ENCODE assay signal across 8 cellular contexts in genomic region chr19:29812080-29812880, GRCh38. TPM values are rescaled to one million over a fixed set of nuclear protein-coding genes. Genes with fewer than 3 reads are reported as not detected.
DNase-seq lines count a peak whose midpoint lies in the region; ATAC-seq and TF ChIP-seq lines count a peak whose summit lies in the region.

No MANE protein-coding gene starts in this region.

- H3K36me3 ChIP-seq in heart left ventricle (peaks cover 0 to 1% (median 0%) of the 10 kb centered on the region in 9 donors), skeletal muscle satellite cell (ENCODE audit: insufficient read depth, low read length) (no peaks in the 10 kb centered on the region)

- DNase-seq in Right ventricle myocardium inferior (ENCODE audit: missing footprints) (peak; percentile 73), Right ventricle myocardium superior (no peak), heart left ventricle (peak in 3 of 5 donors; percentile 26 to 45 (median 34)), iPS-NIHi7 (ENCODE audit: extremely low spot score) (no peak), NCI-H2196 treated with DMSO at 0.1 percent for 48 hours (lab: John Stamatoyannopoulos, UW; ENCODE audit: unreplicated experiment) (no peak)
- peak; percentile 28 for DNase-seq in activated CD8-positive, alpha-beta memory T cell treated with anti-CD3 and anti-CD28 coated beads, Interleukin-2, amount 50 U/mL, for 4 hours

- TF ChIP-seq CTCF in heart left ventricle (IDR thresholded peaks at IDR 0.05), result no peak

- 3 to 29% (median 8%) methylated on average over 10 to 104 of the region's 104 CpGs for WGBS in heart left ventricle, 4 donors

- H3K4me2 ChIP-seq in skeletal muscle satellite cell (ENCODE audit: low read length), result peak overlapping the region; percentile 85

- H3K9ac ChIP-seq in skeletal muscle satellite cell (ENCODE audit: low read depth, low read length), result peak overlapping the region; percentile 26

- no peaks in the 10 kb centered on the region for H3K27me3 ChIP-seq in heart left ventricle
- no peaks in the 10 kb centered on the region for H3K27me3 ChIP-seq in skeletal muscle satellite cell (ENCODE audit: control insufficient read depth, insufficient read depth, low read length)

- intact Hi-C loops in Right ventricle myocardium inferior (cut with DNase I) (no loop called here), Right ventricle myocardium superior (cut with DNase I) (no loop called here), heart left ventricle (cut with DNase I) (loop anchor here in 4 of 10 donors (5.0 to 10.0 kb wide), 4 partner anchors 35 to 205 kb away; partner anchors contain the start of genes URI1 (in 2 of the 4) and POP4 (in 1 of the 4))

- no peak overlapping the region for H3K27ac ChIP-seq in heart left ventricle

- ATAC-seq in Right ventricle myocardium inferior, result no peak
- ATAC-seq in Right ventricle myocardium superior (ENCODE audit: poor library complexity), result no peak
- ATAC-seq in HG03280 (IDR thresholded peaks at IDR 0.05; ENCODE audit: unreplicated experiment), result peak; percentile 8
- ATAC-seq in heart left ventricle, result no peak

- H3K4me3 ChIP-seq in heart left ventricle (peak overlapping the region; percentile 16 to 86 (median 50)), skeletal muscle satellite cell (ENCODE audit: low read length) (peak overlapping the region; percentile 69)

- H3K4me1 ChIP-seq in heart left ventricle (peaks cover 0 to 18% (median 5%) of the 10 kb centered on the region in 12 donors), skeletal muscle satellite cell (ENCODE audit: control insufficient read depth, insufficient read depth, low read length) (peaks cover 5% of the 10 kb centered on the region)

- H3K9me3 ChIP-seq in heart left ventricle (no peaks in the 10 kb centered on the region), skeletal muscle satellite cell (replicated peaks; ENCODE audit: low read length) (no peaks in the 10 kb centered on the region)

- TF ChIP-seq POLR2A in heart left ventricle (IDR thresholded peaks at IDR 0.05), result no peak

RNA-seq across cellular contexts. Expression of gene CCNE1, which starts 0.5 kb away (rescaled TPM):
- 3.1 TPM for total RNA-seq in Right ventricle myocardium inferior
- 4.1 TPM for total RNA-seq in Right ventricle myocardium superior
- 1 to 10 TPM; 1.3 to 5.4 (median 2.5) TPM for total RNA-seq in heart left ventricle
- 1 to 10 TPM; 1.5 to 4.5 TPM for polyA plus RNA-seq in heart left ventricle
- total RNA-seq in skeletal muscle satellite cell (2012; rRNA removed), result 7.0 and 8.9 TPM in 2 replicates

Comparison
In these comparisons a context has a peak if more than half of its experiments do, and no peak if none do; other contexts are left out.
1. DNase-seq: peak in Right ventricle myocardium inferior (single experiment), activated CD8-positive, alpha-beta memory T cell treated with anti-CD3 and anti-CD28 coated beads, Interleukin-2, amount 50 U/mL, for 4 hours (single experiment) and heart left ventricle (3 of 5); none in Right ventricle myocardium superior (single experiment), iPS-NIHi7 (single experiment) and NCI-H2196 treated with DMSO at 0.1 percent for 48 hours (single experiment).